In the genomic region with DNA sequence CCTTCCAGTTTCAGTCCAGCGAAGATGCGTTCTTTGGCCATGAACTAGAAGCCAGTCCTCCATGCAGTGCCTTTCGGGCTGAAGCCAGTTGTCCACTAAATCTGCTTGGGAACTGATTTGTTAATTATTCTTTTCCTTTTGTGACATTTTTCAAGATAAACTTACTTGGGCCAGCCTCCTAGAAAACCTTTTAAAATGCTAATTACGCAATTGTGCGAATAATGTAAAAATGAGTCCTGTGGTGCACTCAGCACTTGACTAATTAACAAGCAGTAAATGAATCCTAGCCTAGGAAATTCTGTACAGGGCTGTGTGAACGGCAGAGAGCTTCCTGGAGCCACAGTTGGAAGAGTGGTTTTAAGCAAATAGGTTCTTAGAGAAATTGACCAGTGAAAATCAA, we compare ENCODE assay signal across 24 cellular contexts.
"Had no signal": no experiment of that assay in that cellular context is flagged by ENCODE, and none has a peak within 500 bp of the region (broad histone marks: within the 10 kb centered on the region; RNA-seq: fewer than 3 reads in every experiment).

No MANE protein-coding gene starts in this region.

- H3K27ac Mint-ChIP-seq: activated CD4-positive, alpha-beta memory T cell treated with anti-CD3 and anti-CD28 coated beads, Interleukin-2, amount 10 ng/mL, durations not matched to agents 7 days and 5 days; activated CD4-positive, alpha-beta T cell treated with anti-CD3 and anti-CD28 coated beads for 36 hours; activated CD4-positive, alpha-beta T cell treated with anti-CD3 and anti-CD28 coated beads, Interleukin-2, amount 10 ng/mL, durations not matched to agents 24 days and 14 days; activated naive CD8-positive, alpha-beta T cell; activated T-cell treated with anti-CD3 and anti-CD28 coated beads, Interleukin-2, amount 50 U/mL, for 24 hours; activated T-cell treated with anti-CD3 and anti-CD28 coated beads, Interleukin-2, amount 50 U/mL, for 72 hours; endodermal cell had no signal

- H3K4me3 ChIP-seq: esophagus muscularis mucosa, gastrocnemius medialis had no signal

- H3K27me3 ChIP-seq: esophagus muscularis mucosa, foreskin keratinocyte, gastrocnemius medialis had no signal

- H3K9me3 ChIP-seq: esophagus muscularis mucosa, gastrocnemius medialis had no signal

- H3K36me3 ChIP-seq: esophagus muscularis mucosa, gastrocnemius medialis had no signal

- H3K4me3 Mint-ChIP-seq: activated CD4-positive, alpha-beta memory T cell treated with anti-CD3 and anti-CD28 coated beads, Interleukin-2, amount 10 ng/mL, durations not matched to agents 7 days and 5 days; activated CD4-positive, alpha-beta T cell treated with anti-CD3 and anti-CD28 coated beads for 36 hours; activated CD4-positive, alpha-beta T cell treated with anti-CD3 and anti-CD28 coated beads, Interleukin-2, amount 10 ng/mL, durations not matched to agents 24 days and 14 days; activated naive CD8-positive, alpha-beta T cell; activated T-cell treated with anti-CD3 and anti-CD28 coated beads, Interleukin-2, amount 50 U/mL, for 24 hours; activated T-cell treated with anti-CD3 and anti-CD28 coated beads, Interleukin-2, amount 50 U/mL, for 72 hours; endodermal cell had no signal

- H3K36me3 Mint-ChIP-seq: activated naive CD8-positive, alpha-beta T cell had no signal

- DNase-seq: activated CD4-positive, alpha-beta memory T cell treated with anti-CD3 and anti-CD28 coated beads, Interleukin-2, amount 10 ng/mL, durations not matched to agents 7 days and 5 days; activated CD4-positive, alpha-beta T cell treated with anti-CD3 and anti-CD28 coated beads for 36 hours; activated CD4-positive, alpha-beta T cell treated with anti-CD3 and anti-CD28 coated beads, Interleukin-2, amount 10 ng/mL, durations not matched to agents 24 days and 14 days; activated CD4-positive, CD25-positive, alpha-beta regulatory T cell; activated CD4-positive, CD25-positive, alpha-beta regulatory T cell treated with anti-CD3 and anti-CD28 coated beads, Interleukin-2, amount 50 U/mL, for 72 hours; activated CD8-positive, alpha-beta memory T cell treated with anti-CD3 and anti-CD28 coated beads, Interleukin-2, amount 50 U/mL, for 48 hours; activated gamma-delta T cell; activated naive CD4-positive, alpha-beta T cell treated with anti-CD3 and anti-CD28 coated beads, Interleukin-2, amount 50 U/mL, for 16 hours; activated naive CD4-positive, alpha-beta T cell treated with Interleukin-2 at 50 U/mL for 16 hours; activated T-cell treated with anti-CD3 and anti-CD28 coated beads for 4 hours; activated T-cell treated with anti-CD3 and anti-CD28 coated beads, Interleukin-2, amount 50 U/mL, for 24 hours; activated T-cell treated with anti-CD3 and anti-CD28 coated beads, Interleukin-2, amount 50 U/mL, for 72 hours; amniotic stem cell; cortex of kidney; dermis blood vessel endothelial cell; effector CD8-positive, alpha-beta T cell; endodermal cell; erythroblast; foreskin keratinocyte; gastrocnemius medialis; glutamatergic neuron; T-helper 2 cell had no signal

- H3K27me3 Mint-ChIP-seq: activated CD4-positive, alpha-beta memory T cell treated with anti-CD3 and anti-CD28 coated beads, Interleukin-2, amount 10 ng/mL, durations not matched to agents 7 days and 5 days; activated naive CD8-positive, alpha-beta T cell had no signal

- H3K9me3 Mint-ChIP-seq: activated CD4-positive, alpha-beta memory T cell treated with anti-CD3 and anti-CD28 coated beads, Interleukin-2, amount 10 ng/mL, durations not matched to agents 7 days and 5 days; activated CD4-positive, alpha-beta T cell treated with anti-CD3 and anti-CD28 coated beads, Interleukin-2, amount 10 ng/mL, durations not matched to agents 24 days and 14 days; activated T-cell treated with anti-CD3 and anti-CD28 coated beads, Interleukin-2, amount 50 U/mL, for 24 hours; activated T-cell treated with anti-CD3 and anti-CD28 coated beads, Interleukin-2, amount 50 U/mL, for 72 hours; endodermal cell had no signal

- H3K27ac ChIP-seq: esophagus muscularis mucosa, foreskin keratinocyte, gastrocnemius medialis had no signal
